ENCODE assay signal across 32 cellular contexts in genomic region chr6:36049582-36049981, GRCh38. TPM values are rescaled to one million over a fixed set of nuclear protein-coding genes. Genes with fewer than 3 reads are reported as not detected.
"Had no signal": no experiment of that assay in that cellular context is flagged by ENCODE, and none has a peak within 500 bp of the region (broad histone marks: within the 10 kb centered on the region; RNA-seq: fewer than 3 reads in every experiment).

No MANE protein-coding gene starts in this region.

- DNase-seq: activated CD4-positive, alpha-beta T cell treated with anti-CD3 and anti-CD28 coated beads for 1 hour; activated CD8-positive, alpha-beta T cell treated with anti-CD3 and anti-CD28 coated beads for 36 hours; activated gamma-delta T cell treated with Interleukin-2 at 50 U/mL for 16 hours; activated naive CD8-positive, alpha-beta T cell treated with anti-CD3 and anti-CD28 coated beads, Interleukin-2, amount 50 U/mL, for 24 hours; activated T-cell treated with anti-CD3 and anti-CD28 coated beads, Interleukin-2, amount 50 U/mL, for 4 hours; amygdala; caudate nucleus; endodermal cell; foreskin keratinocyte; heart left ventricle; hypothalamus; immature natural killer cell; kidney; left colon; nephron progenitor cell; ovary; retina; sigmoid colon; stimulated activated CD4-positive, alpha-beta T cell treated with anti-CD3 and anti-CD28 coated beads, Interleukin-1b, Interleukin-23, amount 100 ng/mL, for 48 hours; stimulated activated CD4-positive, alpha-beta T cell treated with anti-CD3 and anti-CD28 coated beads, Interleukin-4, amount 100 ng/mL, for 4 hours; stimulated activated CD8-positive, alpha-beta memory T cell treated with anti-CD3 and anti-CD28 coated beads, Interleukin-4, amount 100 ng/mL, for 48 hours; stomach; thyroid gland; upper lobe of right lung had no signal

- H3K9me3 ChIP-seq: esophagus muscularis mucosa, heart left ventricle, ovary, prostate gland, sigmoid colon, stomach, thyroid gland, upper lobe of right lung had no signal

- H3K27me3 ChIP-seq: esophagus muscularis mucosa, foreskin keratinocyte, heart left ventricle, ovary, sigmoid colon, stomach, thyroid gland, upper lobe of right lung had no signal

- H3K4me3 ChIP-seq: esophagus muscularis mucosa, heart left ventricle, ovary, prostate gland, sigmoid colon, stomach, thyroid gland, upper lobe of right lung had no signal

- H3K27ac ChIP-seq: esophagus muscularis mucosa, foreskin keratinocyte, heart left ventricle, ovary, prostate gland, sigmoid colon, stomach, thyroid gland, upper lobe of right lung had no signal

- H3K4me1 ChIP-seq: prostate gland had no signal

- FAIRE-seq: kidney, small intestine had no signal

- ATAC-seq: activated CD8-positive, alpha-beta T cell treated with anti-CD3 and anti-CD28 coated beads for 36 hours; activated naive CD8-positive, alpha-beta T cell treated with anti-CD3 and anti-CD28 coated beads, Interleukin-2, amount 50 U/mL, for 24 hours; activated T-cell treated with anti-CD3 and anti-CD28 coated beads, Interleukin-2, amount 50 U/mL, for 4 hours; activated T-helper 17 cell treated with anti-CD3 and anti-CD28 coated beads, Interleukin-2, amount 50 U/mL, for 72 hours; foreskin keratinocyte; heart left ventricle; stimulated activated memory B cell treated with anti-CD40 and anti-IgM and Interleukin-4, amounts not matched to agents 10 μg/mL and 1 μg/mL and 100 μg/mL, for 72 hours; upper lobe of right lung; WTC11 had no signal

- H3K36me3 ChIP-seq: ovary, prostate gland, sigmoid colon, thyroid gland had no signal

RNA-seq across cellular contexts. Expression of gene SLC26A8, which starts 25.1 kb away (rescaled TPM):
- total RNA-seq: activated CD4-positive, alpha-beta T cell treated with anti-CD3 and anti-CD28 coated beads, Interleukin-2, amount 10 ng/mL, durations not matched to agents 7 days and 5 days; activated CD8-positive, alpha-beta T cell treated with anti-CD3 and anti-CD28 coated beads for 36 hours; activated T-cell treated with anti-CD3 and anti-CD28 coated beads, Interleukin-2, amount 50 U/mL, for 4 hours; activated T-helper 17 cell treated with anti-CD3 and anti-CD28 coated beads, Interleukin-2, amount 50 U/mL, for 72 hours; endodermal cell; foreskin keratinocyte; mucosa of gallbladder; sigmoid colon had no signal
- polyA plus RNA-seq: immature natural killer cell had no signal
